Comparison of ENCODE assay signal across 1 cellular context in genomic region chr7:129258649-129259389, GRCh38.
TF ChIP-seq lines count a peak whose summit lies in the region.

No MANE protein-coding gene starts in this region.

TF ChIP-seq in H1, 55 proteins besides CTCF, POLR2A, EP300 and RAD21 (continued from another document):
- TF ChIP-seq, protein P1, sequence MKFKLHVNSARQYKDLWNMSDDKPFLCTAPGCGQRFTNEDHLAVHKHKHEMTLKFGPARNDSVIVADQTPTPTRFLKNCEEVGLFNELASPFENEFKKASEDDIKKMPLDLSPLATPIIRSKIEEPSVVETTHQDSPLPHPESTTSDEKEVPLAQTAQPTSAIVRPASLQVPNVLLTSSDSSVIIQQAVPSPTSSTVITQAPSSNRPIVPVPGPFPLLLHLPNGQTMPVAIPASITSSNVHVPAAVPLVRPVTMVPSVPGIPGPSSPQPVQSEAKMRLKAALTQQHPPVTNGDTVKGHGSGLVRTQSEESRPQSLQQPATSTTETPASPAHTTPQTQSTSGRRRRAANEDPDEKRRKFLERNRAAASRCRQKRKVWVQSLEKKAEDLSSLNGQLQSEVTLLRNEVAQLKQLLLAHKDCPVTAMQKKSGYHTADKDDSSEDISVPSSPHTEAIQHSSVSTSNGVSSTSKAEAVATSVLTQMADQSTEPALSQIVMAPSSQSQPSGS (IDR thresholded peaks at IDR 0.05; ENCODE audit: low read length): no peak
- TF ChIP-seq SAP30 (IDR thresholded peaks at IDR 0.05; ENCODE audit: insufficient read depth, insufficient replicate concordance, low read length) (no peak), POU5F1 (IDR thresholded peaks at IDR 0.05; ENCODE audit: low read depth, low read length) (peak; percentile 89; the same call in 1 of the 2 replicates), KDM1A (IDR thresholded peaks at IDR 0.05; ENCODE audit: borderline replicate concordance, low read length) (no peak)
